Comparison of ENCODE assay signal across 8 cellular contexts in genomic region chr17:76239538-76240274, GRCh38. TPM values are rescaled to one million over a fixed set of nuclear protein-coding genes. Genes with fewer than 3 reads are reported as not detected.
DNase-seq lines count a peak whose midpoint lies in the region; ATAC-seq, FAIRE-seq and TF ChIP-seq lines count a peak whose summit lies in the region.

No MANE protein-coding gene starts in this region.

- ATAC-seq in HG03045 (IDR thresholded peaks at IDR 0.05; ENCODE audit: unreplicated experiment) (peak; percentile 17), HepG2 (peak; percentile 8; the same call in 2 of the 3 replicates), GM21576 (IDR thresholded peaks at IDR 0.05; ENCODE audit: unreplicated experiment) (no peak), HG03571 (IDR thresholded peaks at IDR 0.05; ENCODE audit: unreplicated experiment) (no peak)

- H3K4me1 ChIP-seq in ascending aorta: peaks cover 3 to 11% of the 10 kb centered on the region in 2 donors
- H3K4me1 ChIP-seq in HepG2 (ENCODE audit: insufficient read depth, low read length): peaks cover 41% of the 10 kb centered on the region
- peaks cover 0 to 24% (median 9%) of the 10 kb centered on the region in 4 donors for H3K4me1 ChIP-seq in tibial nerve

- no TSS peak for BruUV-seq in HepG2 (replicated peaks; lab: Mats Ljungman, UMichigan)

- in situ Hi-C loops in HepG2 (cut with HindIII; ENCODE audit: extremely low pct_ligation_motif_present, low pct_unique_long_range_greater_than_20kb): no loop called here

- POLR2A ChIA-PET in HepG2 (lab: Yijun Ruan, JAX): interaction anchor here (1.6 to 2.7 kb wide), 3 partner anchors 20 to 27 kb away, joined by 4 to 32 read pairs (median 6); no protein-coding TSS in a partner anchor

- no peak overlapping the region for H3K9ac ChIP-seq in HepG2 (ENCODE audit: insufficient read depth, low read depth, low read length)

- TF ChIP-seq EP300 in HepG2 (IDR thresholded peaks at IDR 0.05; ENCODE audit: low read depth in 2 of 2, low read length in 2 of 2): no peak
- TF ChIP-seq EP300 in HepG2 (CRISPR knock-in tag; IDR thresholded peaks at IDR 0.05; ENCODE audit: borderline replicate concordance): no peak
- no peak for TF ChIP-seq EP300 in tibial nerve (IDR thresholded peaks at IDR 0.05)

- CTCF ChIA-PET in HepG2 (lab: Yijun Ruan, JAX; ENCODE audit: low intra/inter-chr PET ratio, low total read pairs): no interaction called here

- no peaks in the 10 kb centered on the region for H3K36me3 ChIP-seq in GM06990 (ENCODE audit: control insufficient read depth, insufficient read depth, low read length)
- H3K36me3 ChIP-seq in ascending aorta: no peaks in the 10 kb centered on the region
- H3K36me3 ChIP-seq in HepG2 (replicated peaks in 1 of 2; ENCODE audit: control insufficient read depth in 1 of 2, insufficient read depth in 2 of 2, low read length in 2 of 2): no peaks in the 10 kb centered on the region
- no peaks in the 10 kb centered on the region for H3K36me3 ChIP-seq in tibial nerve

- DNase-seq in GM06990 (ENCODE audit: extremely low read depth, insufficient read length) (no peak), ascending aorta (ENCODE audit: low spot score in 2 of 2) (no peak), HepG2 (ENCODE audit: low spot score) (no peak), tibial nerve (ENCODE audit: low spot score in 2 of 2) (no peak), epidermal melanocyte (ENCODE audit: insufficient read length, low spot score) (no peak)

- WGBS in HepG2 (ENCODE audit: low lambda C conversion rate): 3% methylated on average over 2 of the region's 75 CpGs
- 14 to 41% methylated on average over 2 to 13 of the region's 75 CpGs for WGBS in tibial nerve, 2 donors

- no peak for FAIRE-seq in HepG2 (lab: Jason Lieb, UNC)

- H3K9me3 ChIP-seq in ascending aorta (no peaks in the 10 kb centered on the region), HepG2 (ENCODE audit: low read length) (no peaks in the 10 kb centered on the region), tibial nerve (no peaks in the 10 kb centered on the region)

- no peaks in the 10 kb centered on the region for H3K79me2 ChIP-seq in HepG2 (ENCODE audit: insufficient read depth, low read length)

- H3K27ac ChIP-seq in ascending aorta: peak overlapping the region in 1 of 2 donors; percentile 20
- no peak overlapping the region for H3K27ac ChIP-seq in HepG2 (ENCODE audit: extremely low read length, insufficient read depth, low read length)
- H3K27ac ChIP-seq in tibial nerve: peak overlapping the region; percentile 54 to 88 (median 76)

- H3K4me3 ChIP-seq in GM06990 (replicated peaks; ENCODE audit: low read depth, low read length): peak overlapping the region; percentile 54
- H3K4me3 ChIP-seq in ascending aorta: peak overlapping the region; percentile 59 to 78
- peak overlapping the region in 2 of 3 experiments; percentile 23 to 56; a peak in 2 of 6 replicates for H3K4me3 ChIP-seq in HepG2 (replicated peaks in 1 of 3; ENCODE audit: insufficient read depth in 1 of 3, low read depth in 2 of 3, low read length in 3 of 3)
- peak overlapping the region; percentile 32 to 76 (median 50) for H3K4me3 ChIP-seq in tibial nerve

- no peak for TF ChIP-seq RAD21 in HepG2 (CRISPR knock-in tag; IDR thresholded peaks at IDR 0.05)

- H3K4me2 ChIP-seq in HepG2 (ENCODE audit: low read depth, low read length): peak overlapping the region; percentile 58

- no peak for TF ChIP-seq POLR2A in HepG2 (IDR thresholded peaks at IDR 0.05; ENCODE audit: insufficient read depth in 1 of 2, low read depth in 2 of 2, low read length in 2 of 2)
- no peak for TF ChIP-seq POLR2A in tibial nerve (IDR thresholded peaks at IDR 0.05)

- intact Hi-C loops in ascending aorta (cut with DNase I) (loop anchor here (2.0 to 5.0 kb wide), 2 partner anchors 25 to 38 kb away; partner anchors contain the start of gene UBALD2), HepG2 (cut with micrococcal nuclease; ENCODE audit: unreplicated experiment) (loop anchor here (2.0 kb wide), 2 partner anchors 19 kb away; no protein-coding TSS in a partner anchor)

- no peak overlapping the region for H2AFZ ChIP-seq in HepG2 (ENCODE audit: low read length)

- no peaks in the 10 kb centered on the region for H3K27me3 ChIP-seq in GM06990 (replicated peaks; ENCODE audit: control insufficient read depth, insufficient read depth, low read length)
- no peaks in the 10 kb centered on the region for H3K27me3 ChIP-seq in ascending aorta
- peaks cover 12 to 52% of the 10 kb centered on the region in 2 experiments; a peak in 4 of 5 replicates for H3K27me3 ChIP-seq in HepG2 (ENCODE audit: control insufficient read depth in 1 of 2, insufficient read depth in 2 of 2, low read length in 2 of 2)
- peaks cover 0 to 5% of the 10 kb centered on the region in 2 donors for H3K27me3 ChIP-seq in tibial nerve

- TF ChIP-seq CTCF in GM06990 (IDR thresholded peaks at IDR 0.05; ENCODE audit: insufficient read depth, low read length, poor library complexity, severe bottlenecking): no peak
- TF ChIP-seq CTCF in ascending aorta (IDR thresholded peaks at IDR 0.05): no peak
- no peak for TF ChIP-seq CTCF in HepG2 (CRISPR knock-in tag; IDR thresholded peaks at IDR 0.05)
- no peak for TF ChIP-seq CTCF in tibial nerve (IDR thresholded peaks at IDR 0.05)

- H4K20me1 ChIP-seq in HepG2 (ENCODE audit: insufficient read depth, low read length): no peaks in the 10 kb centered on the region

TF ChIP-seq in HepG2, 621 proteins besides CTCF, POLR2A, EP300 and RAD21 (continues in another document):
- peak; percentile 50; the same call in 1 of the 2 replicates for TF ChIP-seq CBX2 (IDR thresholded peaks at IDR 0.05; ENCODE audit: low read depth, low read length)
- peak; percentile 92 for TF ChIP-seq CBX2 (CRISPR knock-in tag; IDR thresholded peaks at IDR 0.05; ENCODE audit: low read depth)
- TF ChIP-seq ZBTB25 (CRISPR knock-in tag; IDR thresholded peaks at IDR 0.05): no peak
- TF ChIP-seq CREB1 (IDR thresholded peaks at IDR 0.05): no peak
- TF ChIP-seq CREB1 (CRISPR knock-in tag; IDR thresholded peaks at IDR 0.05): no peak

RNA-seq across cellular contexts. Expression of gene RNF157, which starts 0.6 kb away (rescaled TPM):
- total RNA-seq in ascending aorta: 2.4 TPM
- total RNA-seq in HepG2 (2016; rRNA removed; fragmentation: Illumina TruSeq; extraction: Trizol): 1.4 and 1.5 TPM in 2 replicates
- total RNA-seq in HepG2 (2016; cell fraction: cytosol; rRNA removed; fragmentation: Illumina TruSeq; extraction: Trizol; ENCODE audit: low read depth): 1.0 and 1.9 TPM in 2 replicates
- 1.5 and 2.1 TPM in 2 replicates for total RNA-seq in HepG2 (2016; cell fraction: insoluble cytoplasmic fraction; rRNA removed; fragmentation: Illumina TruSeq; extraction: Trizol)
- 3.1 and 3.6 TPM in 2 replicates for total RNA-seq in HepG2 (2016; cell fraction: membrane; rRNA removed; fragmentation: Illumina TruSeq; extraction: Trizol)
- 1.0 and 2.8 TPM in 2 replicates for total RNA-seq in HepG2 (2016; cell fraction: nucleus; rRNA removed; fragmentation: Illumina TruSeq; extraction: Trizol)
- polyA plus RNA-seq in HepG2 (2011; rRNA removed): 0.44 and 0.82 TPM in 2 replicates
- 0.52 and 0.71 TPM in 2 replicates for polyA plus RNA-seq in HepG2 (2011; cell fraction: cytosol; rRNA removed)
- 0.42 TPM in 2 replicates for polyA plus RNA-seq in HepG2 (2011; cell fraction: nucleus; rRNA removed)
- polyA plus RNA-seq in HepG2 (2012): 0.86 and 1.1 TPM in 2 replicates
- polyA plus RNA-seq in HepG2 (2016; cell fraction: cytosol; fragmentation: Illumina TruSeq; extraction: Trizol; ENCODE audit: low read depth): 1.7 and 2.0 TPM in 2 replicates
- 1.9 and 2.1 TPM in 2 replicates for polyA plus RNA-seq in HepG2 (2016; cell fraction: insoluble cytoplasmic fraction; fragmentation: Illumina TruSeq; extraction: Trizol; ENCODE audit: low read depth)
- 3.0 and 5.1 TPM in 2 replicates for polyA plus RNA-seq in HepG2 (2016; cell fraction: membrane; fragmentation: Illumina TruSeq; extraction: Trizol; ENCODE audit: low read depth)
- 1.8 and 3.8 TPM in 2 replicates for polyA plus RNA-seq in HepG2 (2016; cell fraction: nucleus; fragmentation: Illumina TruSeq; extraction: Trizol; ENCODE audit: insufficient read depth, low read depth)
- polyA minus RNA-seq in HepG2 (2011; rRNA and poly(A)+ RNA removed; ENCODE audit: low replicate concordance): 0.66 and 3.2 TPM in 2 replicates
- 0.79 and 1.5 TPM in 2 replicates for polyA minus RNA-seq in HepG2 (2011; cell fraction: cytosol; rRNA and poly(A)+ RNA removed)
- 0.77 and 0.99 TPM in 2 replicates for polyA minus RNA-seq in HepG2 (2011; cell fraction: nucleus; rRNA and poly(A)+ RNA removed)
- total RNA-seq in tibial nerve: 10 to 100 TPM; 11.1 to 18.9 (median 15.2) TPM

RNA-seq across cellular contexts. Expression of gene UBALD2, which starts 25.4 kb away (rescaled TPM):
- total RNA-seq in ascending aorta (15.9 TPM), HepG2 (2016; rRNA removed; fragmentation: Illumina TruSeq; extraction: Trizol) (3.3 and 5.3 TPM in 2 replicates), tibial nerve (10 to 100 TPM; 12.7 to 26.9 (median 20.4) TPM)
- 6.8 and 10.0 TPM in 2 replicates for total RNA-seq in HepG2 (2016; cell fraction: cytosol; rRNA removed; fragmentation: Illumina TruSeq; extraction: Trizol; ENCODE audit: low read depth)
- 4.4 and 4.5 TPM in 2 replicates for total RNA-seq in HepG2 (2016; cell fraction: insoluble cytoplasmic fraction; rRNA removed; fragmentation: Illumina TruSeq; extraction: Trizol)
- 9.1 and 9.4 TPM in 2 replicates for total RNA-seq in HepG2 (2016; cell fraction: membrane; rRNA removed; fragmentation: Illumina TruSeq; extraction: Trizol)
- 2.6 and 3.2 TPM in 2 replicates for total RNA-seq in HepG2 (2016; cell fraction: nucleus; rRNA removed; fragmentation: Illumina TruSeq; extraction: Trizol)
- 50.5 and 89.7 TPM in 2 replicates for polyA plus RNA-seq in HepG2 (2011; rRNA removed)
- 14.6 and 28.0 TPM in 2 replicates for polyA plus RNA-seq in HepG2 (2011; cell fraction: cytosol; rRNA removed)
- 19.7 and 23.1 TPM in 2 replicates for polyA plus RNA-seq in HepG2 (2011; cell fraction: nucleus; rRNA removed)
- 16.6 and 21.8 TPM in 2 replicates for polyA plus RNA-seq in HepG2 (2012)
- 26.5 and 33.4 TPM in 2 replicates for polyA plus RNA-seq in HepG2 (2016; cell fraction: cytosol; fragmentation: Illumina TruSeq; extraction: Trizol; ENCODE audit: low read depth)
- polyA plus RNA-seq in HepG2 (2016; cell fraction: insoluble cytoplasmic fraction; fragmentation: Illumina TruSeq; extraction: Trizol; ENCODE audit: low read depth): 15.4 and 17.2 TPM in 2 replicates
- polyA plus RNA-seq in HepG2 (2016; cell fraction: membrane; fragmentation: Illumina TruSeq; extraction: Trizol; ENCODE audit: low read depth): 28.1 and 30.3 TPM in 2 replicates
- polyA plus RNA-seq in HepG2 (2016; cell fraction: nucleus; fragmentation: Illumina TruSeq; extraction: Trizol; ENCODE audit: insufficient read depth, low read depth): 8.4 and 13.3 TPM in 2 replicates
- polyA minus RNA-seq in HepG2 (2011; rRNA and poly(A)+ RNA removed; ENCODE audit: low replicate concordance): 24.6 and 37.9 TPM in 2 replicates
- polyA minus RNA-seq in HepG2 (2011; cell fraction: cytosol; rRNA and poly(A)+ RNA removed): 14.7 and 29.2 TPM in 2 replicates
- polyA minus RNA-seq in HepG2 (2011; cell fraction: nucleus; rRNA and poly(A)+ RNA removed): 4.2 and 7.1 TPM in 2 replicates

Comparison
In these comparisons a context has a peak if more than half of its experiments do, and no peak if none do; other contexts are left out.
1. ATAC-seq: peak in HG03045 (single experiment) and HepG2 (single experiment); none in GM21576 (single experiment) and HG03571 (single experiment).
2. Peak in every context shown above with its lines, with median percentiles within 50 percentile points of each other: H3K4me3 ChIP-seq.